Comparison of ENCODE assay signal across 22 cellular contexts in the genomic region with DNA sequence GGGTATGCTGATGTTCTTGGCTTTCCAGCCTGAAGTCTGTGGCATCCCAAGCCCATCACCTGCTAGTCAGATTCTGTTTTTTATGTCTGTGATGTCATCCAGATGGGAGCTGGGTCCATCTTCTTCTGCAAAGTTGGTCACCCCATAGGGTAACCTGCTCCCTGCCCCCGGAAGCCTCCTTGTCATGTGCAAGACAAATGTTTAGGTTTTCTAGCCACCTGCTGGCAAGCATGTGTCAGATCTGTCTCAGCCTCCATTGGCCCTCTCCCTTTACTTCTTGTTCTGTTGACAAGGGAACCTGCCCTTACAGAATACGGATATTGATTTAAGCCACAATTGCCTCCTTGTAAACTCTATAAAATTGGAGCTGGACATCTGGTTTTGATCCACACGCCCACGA. TPM values are rescaled to one million over a fixed set of nuclear protein-coding genes. Genes with fewer than 3 reads are reported as not detected.
A peak's percentile ranks its signal among the peaks of the same experiment; 100 is the strongest.
DNase-seq lines count a peak whose midpoint lies in the region; ATAC-seq and TF ChIP-seq lines count a peak whose summit lies in the region.
"Had no signal": no experiment of that assay in that cellular context is flagged by ENCODE, and none has a peak within 500 bp of the region (broad histone marks: within the 10 kb centered on the region; RNA-seq: fewer than 3 reads in every experiment).

No MANE protein-coding gene starts in this region.

- no peak overlapping the region for H3K18ac ChIP-seq in H9 (ENCODE audit: insufficient read length, low read depth, low read length)

- H3K4me3 ChIP-seq in BJ (ENCODE audit: low read depth, low read length) (no peak overlapping the region), OCI-LY7 (ENCODE audit: low read depth, low read length, poor library complexity, severe bottlenecking) (no peak overlapping the region)
- H3K4me3 ChIP-seq: hepatocyte, MG63, pancreas had no signal

- H3K23me2 ChIP-seq in H9 (ENCODE audit: insufficient read length, low read depth, low read length, poor library complexity, severe bottlenecking): no peaks in the 10 kb centered on the region

- no peak overlapping the region for H3K14ac ChIP-seq in H9 (ENCODE audit: insufficient read depth, low read length)

- H3K9ac ChIP-seq in H9 (ENCODE audit: extremely low read depth, insufficient read length, low read length): no peak overlapping the region

- no peaks in the 10 kb centered on the region for H4K20me1 ChIP-seq in H9 (ENCODE audit: control insufficient read depth, insufficient read depth, insufficient read length)
- H4K20me1 ChIP-seq in OCI-LY7 (ENCODE audit: insufficient read depth, low read length): peaks cover 58% of the 10 kb centered on the region

- no peak for ATAC-seq in foreskin keratinocyte
- no peak for ATAC-seq in sciatic nerve
- ATAC-seq in GM18502 (IDR thresholded peaks at IDR 0.05; ENCODE audit: poor library complexity, unreplicated experiment): no peak
- ATAC-seq: activated CD4-positive, alpha-beta T cell treated with anti-CD3 and anti-CD28 coated beads for 36 hours; naive thymus-derived CD8-positive, alpha-beta T cell; pancreas; SK-N-SH treated with all-trans-retinoic acid at 6 μM for 48 hours had no signal

- H3K79me2 ChIP-seq in H9 (ENCODE audit: insufficient read depth, low read length) (no peaks in the 10 kb centered on the region), OCI-LY7 (ENCODE audit: insufficient read depth, low read depth, low read length) (peaks cover 93% of the 10 kb centered on the region)

- DNase-seq in BJ (ENCODE audit: low read depth): no peak
- no peak for DNase-seq in H9
- peak; percentile 64 for DNase-seq in OCI-LY7 (ENCODE audit: low spot score)
- no peak for DNase-seq in foreskin keratinocyte
- DNase-seq in germinal center (ENCODE audit: low spot score): no peak
- DNase-seq in sciatic nerve (ENCODE audit: low spot score): no peak
- no peak for DNase-seq in Kasumi-1 (lab: John Stamatoyannopoulos, UW)
- DNase-seq: activated CD4-positive, alpha-beta T cell treated with anti-CD3 and anti-CD28 coated beads for 36 hours; activated CD8-positive, alpha-beta memory T cell treated with anti-CD3 and anti-CD28 coated beads, Interleukin-2, amount 50 U/mL, for 48 hours; activated gamma-delta T cell; amniotic stem cell; cerebellar nuclear complex; MG63; naive thymus-derived CD8-positive, alpha-beta T cell; NCI-H2081; NCI-H774; pancreas; stimulated activated CD4-positive, alpha-beta T cell treated with anti-CD3 and anti-CD28 coated beads, Interleukin-4, amount 100 ng/mL, for 24 hours; substantia nigra had no signal

- H3K4me1 Mint-ChIP-seq in H9: peaks cover 14 to 18% of the 10 kb centered on the region in 2 experiments
- H3K4me1 Mint-ChIP-seq: activated CD4-positive, alpha-beta T cell treated with anti-CD3 and anti-CD28 coated beads for 36 hours had no signal

- H3K27me3 ChIP-seq in BJ (ENCODE audit: control insufficient read depth, insufficient read depth, low read length): peaks cover 3% of the 10 kb centered on the region; the same call in 1 of the 2 replicates
- peaks cover 21% of the 10 kb centered on the region for H3K27me3 ChIP-seq in H9 (ENCODE audit: insufficient read depth, low read length)
- H3K27me3 ChIP-seq in foreskin keratinocyte: peaks cover 78% of the 10 kb centered on the region
- H3K27me3 ChIP-seq: MG63, pancreas had no signal

- 0 out of 2 replicates have a peak, but pooled peaks have one; percentile 18 for TF ChIP-seq CTCF in BJ (IDR thresholded peaks at IDR 0.05; ENCODE audit: insufficient read depth, low read depth, low read length)
- TF ChIP-seq CTCF in H9 (conservative IDR thresholded peaks at IDR 0.05): peak; percentile 50; the same call in 2 of the 3 replicates
- TF ChIP-seq CTCF in OCI-LY7 (conservative IDR thresholded peaks at IDR 0.05; ENCODE audit: low read length): peak; percentile 60
- TF ChIP-seq CTCF in foreskin keratinocyte (conservative IDR thresholded peaks at IDR 0.05): peak; percentile 25

- no peak overlapping the region for H2BK20ac ChIP-seq in H9 (ENCODE audit: low read depth, low read length, poor library complexity, severe bottlenecking)

- no peak overlapping the region for H2AK5ac ChIP-seq in H9 (ENCODE audit: insufficient read length, low read length)

- CTCF ChIA-PET in BJ (lab: Yijun Ruan, JAX) (interaction anchor here (0.8 to 1.7 kb wide), 6 partner anchors 11 to 416 kb away, joined by 3 to 6 read pairs (median 4); no protein-coding TSS in a partner anchor), OCI-LY7 (lab: Charles Lee; ENCODE audit: unreplicated experiment) (interaction anchor here (0.6 to 1.4 kb wide), 2 partner anchors 11 to 363 kb away, joined by 3 to 4 read pairs; no protein-coding TSS in a partner anchor)

- H2BK5ac ChIP-seq in H9 (ENCODE audit: insufficient read length, low read length): no peak overlapping the region

- no peak overlapping the region for H2BK15ac ChIP-seq in H9 (ENCODE audit: low read depth, low read length)

- no peak overlapping the region for H3K4me3 Mint-ChIP-seq in H9
- H3K4me3 Mint-ChIP-seq: activated CD4-positive, alpha-beta T cell treated with anti-CD3 and anti-CD28 coated beads for 36 hours; naive thymus-derived CD8-positive, alpha-beta T cell had no signal

- H3K9me3 ChIP-seq in H9 (ENCODE audit: control insufficient read depth, low read depth, low read length): no peaks in the 10 kb centered on the region
- H3K9me3 ChIP-seq in OCI-LY7 (ENCODE audit: low read length): no peaks in the 10 kb centered on the region
- H3K9me3 ChIP-seq: MG63, pancreas had no signal

- H4K5ac ChIP-seq in H9 (ENCODE audit: insufficient read length, low read depth, low read length): no peak overlapping the region

- H3K4me1 ChIP-seq in H9 (ENCODE audit: insufficient read depth, low read length) (no peaks in the 10 kb centered on the region; the same call in 1 of the 2 replicates), OCI-LY7 (ENCODE audit: insufficient read depth, low read length, poor library complexity, severe bottlenecking) (peaks cover 77% of the 10 kb centered on the region), foreskin keratinocyte (no peaks in the 10 kb centered on the region)
- H3K4me1 ChIP-seq: pancreas had no signal

- no peak overlapping the region for H2BK120ac ChIP-seq in H9 (ENCODE audit: low read depth, low read length, poor library complexity, severe bottlenecking)

- no peaks in the 10 kb centered on the region; the same call in 1 of the 2 replicates for H3K36me3 ChIP-seq in BJ (ENCODE audit: control insufficient read depth, insufficient read depth, low read length)
- H3K36me3 ChIP-seq in OCI-LY7 (ENCODE audit: insufficient read depth, low read length): peaks cover 21% of the 10 kb centered on the region
- H3K36me3 ChIP-seq: MG63, pancreas had no signal

- no TSS peak for BruUV-seq in OCI-LY7 (replicated peaks; lab: Mats Ljungman, UMichigan)

- H3K27ac Mint-ChIP-seq in H9: no peak overlapping the region
- H3K27ac Mint-ChIP-seq: activated CD4-positive, alpha-beta T cell treated with anti-CD3 and anti-CD28 coated beads for 36 hours had no signal

- no peak overlapping the region for H3K23ac ChIP-seq in H9 (ENCODE audit: insufficient read length, low read depth, low read length)

- no peak overlapping the region for H4K8ac ChIP-seq in H9 (replicated peaks; ENCODE audit: insufficient read length, low read depth, low read length)

- intact Hi-C loops in OCI-LY7 (cut with micrococcal nuclease; ENCODE audit: unreplicated experiment) (no loop called here), sciatic nerve (cut with DNase I) (loop anchor here (10.0 kb wide), 1 partner anchor 265 kb away; no protein-coding TSS in a partner anchor)

- H3K27me3 Mint-ChIP-seq in H9 (ENCODE audit: low read depth): peaks cover 24% of the 10 kb centered on the region

- no peaks in the 10 kb centered on the region for H3K79me1 ChIP-seq in H9 (ENCODE audit: insufficient read depth, low read depth, low read length, poor library complexity, severe bottlenecking)

- H3K27ac ChIP-seq in H9 (ENCODE audit: insufficient read length, low read depth, low read length) (no peak overlapping the region), OCI-LY7 (ENCODE audit: low read depth, low read length, poor library complexity, severe bottlenecking) (no peak overlapping the region), foreskin keratinocyte (no peak overlapping the region)
- H3K27ac ChIP-seq: hepatocyte, pancreas had no signal

- H3K4me2 ChIP-seq in H9 (ENCODE audit: insufficient read depth, insufficient read length, low read length) (no peak overlapping the region), OCI-LY7 (ENCODE audit: low read length) (peak overlapping the region; percentile 50)
- H3K4me2 ChIP-seq: hepatocyte had no signal

- H2BK12ac ChIP-seq in H9 (ENCODE audit: insufficient read length, low read depth, low read length): no peak overlapping the region

- POLR2A ChIA-PET in BJ (lab: Charles Lee): no interaction called here
- POLR2A ChIA-PET in OCI-LY7 (lab: Charles Lee): interaction anchor here (1.0 to 1.2 kb wide), 2 partner anchors 37 to 40 kb away, joined by 3 to 7 read pairs; no protein-coding TSS in a partner anchor

- H3T11ph ChIP-seq in H9 (ENCODE audit: low read length): no peak overlapping the region

- no peaks in the 10 kb centered on the region; a peak in 1 of 5 replicates for H3K9me3 Mint-ChIP-seq in H9

- no peak overlapping the region for H3K56ac ChIP-seq in H9 (ENCODE audit: insufficient read length, low read depth, low read length)

- no peaks in the 10 kb centered on the region for H3K9me2 ChIP-seq in OCI-LY7 (ENCODE audit: insufficient read depth, low read length)

- no peak overlapping the region for H2AFZ ChIP-seq in H9 (ENCODE audit: low read length)
- H2AFZ ChIP-seq in OCI-LY7 (ENCODE audit: low read length): no peak overlapping the region
- H2AFZ ChIP-seq: hepatocyte had no signal

- H4K91ac ChIP-seq in H9 (ENCODE audit: insufficient read length, low read depth, low read length): no peak overlapping the region

- no peak overlapping the region for H3K4ac ChIP-seq in H9 (ENCODE audit: low read depth, low read length)

- no peaks in the 10 kb centered on the region for H3K36me3 Mint-ChIP-seq in H9 (ENCODE audit: insufficient read depth in 1 of 3, low read depth in 3 of 3)
- H3K36me3 Mint-ChIP-seq: naive thymus-derived CD8-positive, alpha-beta T cell had no signal

- no CpG with 5 or more reads among the region's 4 CpGs for WGBS in H9 (ENCODE audit: extremely low coverage, insufficient read length, low lambda C conversion rate)

RNA-seq across cellular contexts. Expression of gene NTF3, which starts 7.4 kb away (rescaled TPM):
- polyA plus RNA-seq in BJ (2011; rRNA removed) (11.4 and 12.5 TPM in 2 replicates), foreskin keratinocyte (not detected in 2 replicates)
- polyA minus RNA-seq in BJ (2011; rRNA and poly(A)+ RNA removed): 11.6 and 12.2 TPM in 2 replicates
- total RNA-seq in H9 (2021) (0.48 TPM in 2 replicates), OCI-LY7 (2022) (11.5 and 14.1 TPM in 2 replicates), foreskin keratinocyte (not detected in 2 replicates), sciatic nerve (5.9 TPM)
- 9.6 and 15.2 TPM in 2 replicates for total RNA-seq in OCI-LY7 (2014; rRNA removed; shearing (Covaris generic))
- total RNA-seq: activated CD4-positive, alpha-beta T cell treated with anti-CD3 and anti-CD28 coated beads for 36 hours; naive thymus-derived CD8-positive, alpha-beta T cell; pancreas had no signal
- polyA plus RNA-seq: naive thymus-derived CD8-positive, alpha-beta T cell had no signal
